Comparison of ENCODE assay signal across 13 cellular contexts in the genomic region with DNA sequence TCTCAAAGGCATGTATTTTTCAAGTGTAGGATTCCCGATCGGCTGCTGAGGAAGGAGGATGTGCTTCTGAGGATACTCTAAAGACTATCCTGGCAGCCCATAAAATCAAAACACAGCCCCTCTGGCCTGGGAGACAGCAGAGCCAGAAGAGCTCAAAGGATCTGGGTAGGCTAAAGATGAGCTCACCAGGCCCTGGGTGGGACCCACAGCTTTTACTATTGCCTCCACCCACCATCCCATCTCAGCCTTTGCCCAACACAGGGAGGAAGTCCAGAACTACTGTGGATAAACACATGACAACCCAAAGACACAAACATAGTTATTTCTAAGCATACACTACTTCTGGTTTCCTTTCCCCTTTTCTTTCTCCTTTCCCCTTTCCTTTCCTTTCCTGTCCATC.
DNase-seq lines count a peak whose midpoint lies in the region; TF ChIP-seq lines count a peak whose summit lies in the region.
"Had no signal": no experiment of that assay in that cellular context is flagged by ENCODE, and none has a peak within 500 bp of the region (broad histone marks: within the 10 kb centered on the region; RNA-seq: fewer than 3 reads in every experiment).

No MANE protein-coding gene starts in this region.

- TF ChIP-seq CTCF in neural progenitor cell (IDR thresholded peaks at IDR 0.05): no peak

- DNase-seq in SIG-M5 treated with dmso at 0.1 percent for 504 hours (lab: John Stamatoyannopoulos, UW; ENCODE audit: unreplicated experiment) (peak; percentile 83), globus pallidus (ENCODE audit: low spot score) (peak; percentile 23), neural progenitor cell (ENCODE audit: low spot score) (no peak), midbrain (lab: John Stamatoyannopoulos, UW) (no peak), NCI-H446 treated with DMSO at 0.1 percent for 48 hours (lab: John Stamatoyannopoulos, UW) (no peak)
- no peak for DNase-seq in activated naive CD4-positive, alpha-beta T cell (lab: John Stamatoyannopoulos, UW)
- DNase-seq: activated CD4-positive, alpha-beta T cell treated with anti-CD3 and anti-CD28 coated beads, Interleukin-2, amount 50 U/mL, for 4 hours; activated naive CD8-positive, alpha-beta T cell treated with anti-CD3 and anti-CD28 coated beads, Interleukin-2, amount 50 U/mL, for 24 hours; foreskin melanocyte; HFFc6; NCI-H2081 had no signal

- H3K9ac ChIP-seq in neural progenitor cell: no peak overlapping the region

- H3K9me3 Mint-ChIP-seq in neural progenitor cell: no peaks in the 10 kb centered on the region
- H3K9me3 Mint-ChIP-seq: activated naive CD8-positive, alpha-beta T cell treated with anti-CD3 and anti-CD28 coated beads, Interleukin-2, amount 50 U/mL, for 24 hours; HFFc6 had no signal

- WGBS in urinary bladder: 23% methylated on average over 2 of the region's 2 CpGs

- H3K4me1 Mint-ChIP-seq in neural progenitor cell: peaks cover 19% of the 10 kb centered on the region

- H4K20me1 ChIP-seq in neural progenitor cell (ENCODE audit: low read depth): no peaks in the 10 kb centered on the region

- H3F3A ChIP-seq in neural progenitor cell (ENCODE audit: low read depth): no peaks in the 10 kb centered on the region

- H3K36me3 ChIP-seq in neural progenitor cell (no peaks in the 10 kb centered on the region), urinary bladder (ENCODE audit: insufficient read depth) (no peaks in the 10 kb centered on the region)

- no peaks in the 10 kb centered on the region for H3K79me2 ChIP-seq in neural progenitor cell (ENCODE audit: low read depth)

- H3K9me3 ChIP-seq in neural progenitor cell (ENCODE audit: low read depth): no peaks in the 10 kb centered on the region

- peak overlapping the region; percentile 50 for H3K27ac Mint-ChIP-seq in neural progenitor cell
- H3K27ac Mint-ChIP-seq: activated naive CD8-positive, alpha-beta T cell treated with anti-CD3 and anti-CD28 coated beads, Interleukin-2, amount 50 U/mL, for 24 hours; HFFc6 had no signal

- H3K4me2 ChIP-seq in neural progenitor cell: no peak overlapping the region

- no peak overlapping the region for H3K4me3 Mint-ChIP-seq in neural progenitor cell
- H3K4me3 Mint-ChIP-seq: activated naive CD8-positive, alpha-beta T cell treated with anti-CD3 and anti-CD28 coated beads, Interleukin-2, amount 50 U/mL, for 24 hours; HFFc6 had no signal

- peaks cover 4% of the 10 kb centered on the region for H3K27me3 Mint-ChIP-seq in neural progenitor cell (ENCODE audit: insufficient read depth, low read depth)
- H3K27me3 Mint-ChIP-seq: activated naive CD8-positive, alpha-beta T cell treated with anti-CD3 and anti-CD28 coated beads, Interleukin-2, amount 50 U/mL, for 24 hours had no signal

- peaks cover 5% of the 10 kb centered on the region for H3K36me3 Mint-ChIP-seq in neural progenitor cell

- no peak overlapping the region for H2AFZ ChIP-seq in neural progenitor cell (replicated peaks)

- H3K4me1 ChIP-seq in neural progenitor cell: peaks cover 5% of the 10 kb centered on the region
- H3K4me1 ChIP-seq in urinary bladder (ENCODE audit: insufficient read depth): no peaks in the 10 kb centered on the region

- H3K27ac ChIP-seq in neural progenitor cell (no peak overlapping the region), urinary bladder (ENCODE audit: low read depth) (peak overlapping the region; percentile 57)
- H3K27ac ChIP-seq: RWPE1 had no signal

- no peaks in the 10 kb centered on the region for H3K27me3 ChIP-seq in neural progenitor cell

- H3K4me3 ChIP-seq in neural progenitor cell (no peak overlapping the region), urinary bladder (ENCODE audit: low read depth, low read length) (no peak overlapping the region)

Comparison
In these comparisons a context has a peak if more than half of its experiments do, and no peak if none do; other contexts are left out.
1. DNase-seq: peak in SIG-M5 treated with dmso at 0.1 percent for 504 hours (single experiment) and globus pallidus (single experiment); none in neural progenitor cell (single experiment), activated naive CD4-positive, alpha-beta T cell (0 of 4), midbrain (single experiment) and NCI-H446 treated with DMSO at 0.1 percent for 48 hours (single experiment).